ENCODE assay signal across 26 cellular contexts in the genomic region with DNA sequence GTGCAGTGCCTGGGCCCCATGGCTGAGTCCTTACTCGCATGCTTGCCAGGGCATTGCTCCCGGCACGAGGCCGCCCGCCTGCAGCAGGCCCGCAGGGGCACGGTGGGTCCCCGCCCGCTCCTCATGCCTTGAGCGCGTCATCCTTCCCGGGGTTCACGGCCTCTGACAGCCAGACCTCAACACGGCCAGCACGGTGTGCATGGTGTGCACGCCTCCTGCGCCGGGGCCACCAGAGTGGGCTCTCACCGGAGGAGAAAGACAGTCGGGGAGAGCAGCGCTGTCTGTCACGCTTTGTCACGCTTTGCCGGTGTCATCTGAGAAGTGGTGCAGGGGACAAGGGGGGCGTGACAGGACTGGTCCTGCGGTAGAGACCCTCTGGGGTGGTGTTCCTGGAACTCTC. TPM values are rescaled to one million over a fixed set of nuclear protein-coding genes. Genes with fewer than 3 reads are reported as not detected.
DNase-seq lines count a peak whose midpoint lies in the region; ATAC-seq, FAIRE-seq and TF ChIP-seq lines count a peak whose summit lies in the region.
"Had no signal": no experiment of that assay in that cellular context is flagged by ENCODE, and none has a peak within 500 bp of the region (broad histone marks: within the 10 kb centered on the region; RNA-seq: fewer than 3 reads in every experiment).

No MANE protein-coding gene starts in this region.

- H2AFZ ChIP-seq in GM23338: no peak overlapping the region

- H3K36me3 Mint-ChIP-seq in GM23338 (ENCODE audit: low read depth) (no peaks in the 10 kb centered on the region), chondrocyte (ENCODE audit: low read depth) (no peaks in the 10 kb centered on the region)
- no peaks in the 10 kb centered on the region for H3K36me3 Mint-ChIP-seq in stimulated activated naive B cell treated with anti-CD40 and anti-IgM and Interleukin-4, amounts not matched to agents 10 μg/mL and 1 μg/mL and 100 μg/mL, for 72 hours

- H3K9me3 ChIP-seq in pancreas: no peaks in the 10 kb centered on the region
- H3K9me3 ChIP-seq: thoracic aorta, uterus had no signal

- H3K4me2 ChIP-seq in GM23338: no peak overlapping the region

- no peaks in the 10 kb centered on the region for H4K20me1 ChIP-seq in GM23338 (replicated peaks; ENCODE audit: insufficient read depth)

- WGBS in pancreas, 2 donors: 77 to 86% methylated on average over 26 of the region's 26 CpGs

- H3K27ac ChIP-seq in GM23338 (ENCODE audit: low read depth) (no peak overlapping the region), pancreas (no peak overlapping the region)
- H3K27ac ChIP-seq: HL-60, thoracic aorta, uterus, VCaP had no signal

- DNase-seq in GM23338 (ENCODE audit: low spot score): no peak
- peak; percentile 89 for DNase-seq in chondrocyte (ENCODE audit: low spot score)
- peak; percentile 82 for DNase-seq in left kidney (ENCODE audit: low read depth, low spot score)
- peak in 4 of 6 donors; percentile 12 to 58 (median 32) for DNase-seq in pancreas
- no peak for DNase-seq in stimulated activated naive B cell treated with anti-CD40 and anti-IgM and Interleukin-4, amounts not matched to agents 10 μg/mL and 1 μg/mL and 100 μg/mL, for 72 hours
- DNase-seq in COR-L47 (lab: John Stamatoyannopoulos, UW): no peak
- no peak for DNase-seq in NCI-H2227 treated with DMSO at 0.1 percent for 48 hours (lab: John Stamatoyannopoulos, UW)
- DNase-seq: activated CD4-positive, alpha-beta T cell treated with anti-CD3 and anti-CD28 coated beads for 4 hours; activated CD8-positive, alpha-beta memory T cell treated with anti-CD3 and anti-CD28 coated beads for 24 hours; activated T-cell treated with anti-CD3 and anti-CD28 coated beads, Interleukin-2, amount 50 U/mL, for 24 hours; amniotic stem cell; C1 segment of cervical spinal cord; DND-41; GOT3; Kasumi-1; mammary epithelial cell; NCI-H146; occipital lobe; stimulated activated CD4-positive, alpha-beta T cell treated with anti-CD3 and anti-CD28 coated beads, Interleukin-4, amount 100 ng/mL, for 4 hours; stimulated activated naive CD4-positive, alpha-beta T cell had no signal

- no peaks in the 10 kb centered on the region for H3K79me2 ChIP-seq in GM23338 (replicated peaks; ENCODE audit: insufficient read depth)

- H3K36me3 ChIP-seq in GM23338 (ENCODE audit: insufficient read depth) (no peaks in the 10 kb centered on the region), pancreas (no peaks in the 10 kb centered on the region)
- H3K36me3 ChIP-seq: thoracic aorta, uterus had no signal

- no peak for TF ChIP-seq CTCF in GM23338 (conservative IDR thresholded peaks at IDR 0.05; ENCODE audit: low read depth in 2 of 2)
- TF ChIP-seq CTCF in chondrocyte (IDR thresholded peaks at IDR 0.05): no peak
- no peak for TF ChIP-seq CTCF in pancreas (IDR thresholded peaks at IDR 0.05)

- no peaks in the 10 kb centered on the region for H3K27me3 ChIP-seq in GM23338 (ENCODE audit: insufficient read depth)
- H3K27me3 ChIP-seq in pancreas: no peaks in the 10 kb centered on the region
- H3K27me3 ChIP-seq: uterus had no signal

- H3K27me3 Mint-ChIP-seq in GM23338 (ENCODE audit: insufficient read depth, low read depth, poor library complexity): peaks cover 9% of the 10 kb centered on the region
- peaks cover 2% of the 10 kb centered on the region for H3K27me3 Mint-ChIP-seq in chondrocyte (ENCODE audit: low read depth)
- peaks cover 29 to 51% of the 10 kb centered on the region in 2 donors for H3K27me3 Mint-ChIP-seq in stimulated activated naive B cell treated with anti-CD40 and anti-IgM and Interleukin-4, amounts not matched to agents 10 μg/mL and 1 μg/mL and 100 μg/mL, for 72 hours

- FAIRE-seq in pancreas (lab: Jason Lieb, UNC): no peak
- FAIRE-seq: keratinocyte had no signal

- no peaks in the 10 kb centered on the region for H3K4me1 ChIP-seq in GM23338 (ENCODE audit: insufficient read depth)
- no peaks in the 10 kb centered on the region for H3K4me1 ChIP-seq in pancreas
- H3K4me1 ChIP-seq: uterus had no signal

- H3K4me3 ChIP-seq in GM23338 (no peak overlapping the region), pancreas (no peak overlapping the region)
- H3K4me3 ChIP-seq: thoracic aorta, uterus had no signal

- H3K27ac Mint-ChIP-seq in GM23338 (no peak overlapping the region), chondrocyte (ENCODE audit: unreplicated experiment) (no peak overlapping the region)
- H3K27ac Mint-ChIP-seq in stimulated activated naive B cell treated with anti-CD40 and anti-IgM and Interleukin-4, amounts not matched to agents 10 μg/mL and 1 μg/mL and 100 μg/mL, for 72 hours: no peak overlapping the region
- H3K27ac Mint-ChIP-seq: activated T-cell treated with anti-CD3 and anti-CD28 coated beads, Interleukin-2, amount 50 U/mL, for 24 hours had no signal

- H3F3A ChIP-seq in GM23338 (replicated peaks; ENCODE audit: low read depth): no peaks in the 10 kb centered on the region

- intact Hi-C loops in pancreas (cut with DNase I): no loop called here

- H3K4me3 Mint-ChIP-seq in GM23338 (no peak overlapping the region), chondrocyte (ENCODE audit: unreplicated experiment) (no peak overlapping the region)
- H3K4me3 Mint-ChIP-seq in stimulated activated naive B cell treated with anti-CD40 and anti-IgM and Interleukin-4, amounts not matched to agents 10 μg/mL and 1 μg/mL and 100 μg/mL, for 72 hours: no peak overlapping the region
- H3K4me3 Mint-ChIP-seq: activated T-cell treated with anti-CD3 and anti-CD28 coated beads, Interleukin-2, amount 50 U/mL, for 24 hours had no signal

- H3K9me3 Mint-ChIP-seq in GM23338 (no peaks in the 10 kb centered on the region; the same call in 2 of the 3 replicates), chondrocyte (ENCODE audit: low read depth) (no peaks in the 10 kb centered on the region)
- no peaks in the 10 kb centered on the region for H3K9me3 Mint-ChIP-seq in stimulated activated naive B cell treated with anti-CD40 and anti-IgM and Interleukin-4, amounts not matched to agents 10 μg/mL and 1 μg/mL and 100 μg/mL, for 72 hours
- H3K9me3 Mint-ChIP-seq: activated T-cell treated with anti-CD3 and anti-CD28 coated beads, Interleukin-2, amount 50 U/mL, for 24 hours had no signal

- no peaks in the 10 kb centered on the region for H3K9me2 ChIP-seq in GM23338 (ENCODE audit: insufficient read depth)

- ATAC-seq in GM23338: peak; percentile 11; the same call in 1 of the 3 replicates
- no peak for ATAC-seq in pancreas
- ATAC-seq in GM21619 (IDR thresholded peaks at IDR 0.05; ENCODE audit: unreplicated experiment): no peak
- no peak for ATAC-seq in stimulated activated naive B cell treated with anti-CD40 and anti-IgM and Interleukin-4, amounts not matched to agents 10 μg/mL and 1 μg/mL and 100 μg/mL, for 72 hours (replicated peaks)

- H3K4me1 Mint-ChIP-seq in GM23338 (peaks cover 5% of the 10 kb centered on the region; the same call in 1 of the 3 replicates), chondrocyte (ENCODE audit: low read depth) (no peaks in the 10 kb centered on the region)
- H3K4me1 Mint-ChIP-seq in stimulated activated naive B cell treated with anti-CD40 and anti-IgM and Interleukin-4, amounts not matched to agents 10 μg/mL and 1 μg/mL and 100 μg/mL, for 72 hours: no peaks in the 10 kb centered on the region

TF ChIP-seq in GM23338, 12 proteins besides CTCF, POLR2A, EP300 and RAD21 (continues in another document):
- TF ChIP-seq POLR2AphosphoS5 (IDR thresholded peaks at IDR 0.05; ENCODE audit: low read depth) (no peak), ZNF331 (CRISPR knock-in tag; IDR thresholded peaks at IDR 0.05; ENCODE audit: low read depth) (no peak), EZH2 (IDR thresholded peaks at IDR 0.05; ENCODE audit: low read depth, unreplicated experiment) (no peak)

RNA-seq across cellular contexts. Expression of gene COL18A1, which starts 11.9 kb away (rescaled TPM):
- 287 and 430 TPM in 2 replicates for total RNA-seq in GM23338 (2014; rRNA removed; shearing (Covaris generic))
- polyA plus RNA-seq in GM23338 (2016; fragmentation: Nextera tagmentation; extraction: Ambion mirVana) (38.4 and 45.1 TPM in 2 replicates), pancreas (100 to 1,000 TPM; 285 to 301 TPM)
- total RNA-seq in chondrocyte (322 to 628 TPM (median 616 TPM) in 3 replicates), pancreas (10 to 100 TPM; 38.7 to 93.0 (median 62.4) TPM)

Comparison
In these comparisons a context has a peak if more than half of its experiments do, and no peak if none do; other contexts are left out.
1. DNase-seq: peak in chondrocyte (single experiment), left kidney (single experiment) and pancreas (4 of 6); none in GM23338 (single experiment), stimulated activated naive B cell treated with anti-CD40 and anti-IgM and Interleukin-4, amounts not matched to agents 10 μg/mL and 1 μg/mL and 100 μg/mL, for 72 hours (single experiment), COR-L47 (single experiment) and NCI-H2227 treated with DMSO at 0.1 percent for 48 hours (single experiment).